In genomic region chrX:43731086-43731485, GRCh38 we compare ENCODE assay signal across 30 cellular contexts.
"Had no signal": no experiment of that assay in that cellular context is flagged by ENCODE, and none has a peak within 500 bp of the region (broad histone marks: within the 10 kb centered on the region; RNA-seq: fewer than 3 reads in every experiment).

No MANE protein-coding gene starts in this region.

- H3K36me3 ChIP-seq: colonic mucosa, gastrocnemius medialis had no signal

- H3K4me3 Mint-ChIP-seq: dendritic cell treated with granulocyte-macrophage colony-stimulating factor and Interleukin-4, amounts not matched to agents 40 ng/mL and 50 ng/mL, for 4 days; effector memory CD8-positive, alpha-beta T cell; endodermal cell; immature natural killer cell; mesothelial cell of epicardium; naive B cell had no signal

- ATAC-seq: effector memory CD8-positive, alpha-beta T cell; esophagus mucosa; gastrocnemius medialis; heart right ventricle; left cardiac atrium; left ventricle myocardium superior; mucosa of descending colon had no signal

- H3K27me3 Mint-ChIP-seq: dendritic cell treated with granulocyte-macrophage colony-stimulating factor and Interleukin-4, amounts not matched to agents 40 ng/mL and 50 ng/mL, for 4 days had no signal

- H3K4me1 Mint-ChIP-seq: naive B cell had no signal

- H3K27ac Mint-ChIP-seq: dendritic cell treated with granulocyte-macrophage colony-stimulating factor and Interleukin-4, amounts not matched to agents 40 ng/mL and 50 ng/mL, for 4 days; effector memory CD8-positive, alpha-beta T cell; endodermal cell; immature natural killer cell; mesothelial cell of epicardium; naive B cell had no signal

- H3K4me1 ChIP-seq: colonic mucosa, esophagus squamous epithelium, gastrocnemius medialis, heart right ventricle had no signal

- H3K9me3 Mint-ChIP-seq: dendritic cell treated with granulocyte-macrophage colony-stimulating factor and Interleukin-4, amounts not matched to agents 40 ng/mL and 50 ng/mL, for 4 days; effector memory CD8-positive, alpha-beta T cell; immature natural killer cell had no signal

- H3K4me3 ChIP-seq: colonic mucosa, esophagus squamous epithelium, gastrocnemius medialis, heart right ventricle, left lung, lower lobe of right lung, mucosa of descending colon had no signal

- H3K27ac ChIP-seq: colonic mucosa, epithelial cell of prostate, esophagus squamous epithelium, gastrocnemius medialis, heart right ventricle, lower lobe of right lung had no signal

- FAIRE-seq: endometrium, kidney had no signal

- H3K9me3 ChIP-seq: colonic mucosa, esophagus squamous epithelium, gastrocnemius medialis, heart right ventricle, left lung, lower lobe of right lung, mucosa of descending colon had no signal

- H3K27me3 ChIP-seq: colonic mucosa, esophagus squamous epithelium, gastrocnemius medialis had no signal

- DNase-seq: colonic mucosa; cortex of kidney; effector CD8-positive, alpha-beta T cell; effector memory CD8-positive, alpha-beta T cell; endodermal cell; erythroblast; esophagus squamous epithelium; foreskin fibroblast; foreskin melanocyte; gastrocnemius medialis; glutamatergic neuron; head of caudate nucleus; heart right ventricle; hippocampal formation; immature natural killer cell; islet precursor cell; kidney; kidney glomerular epithelial cell; left cardiac atrium; left lung; left ventricle myocardium superior; lower lobe of right lung; mesenchymal stem cell; mucosa of descending colon; naive B cell had no signal

- H3K36me3 Mint-ChIP-seq: immature natural killer cell, mesothelial cell of epicardium, naive B cell had no signal
